In the genomic region with DNA sequence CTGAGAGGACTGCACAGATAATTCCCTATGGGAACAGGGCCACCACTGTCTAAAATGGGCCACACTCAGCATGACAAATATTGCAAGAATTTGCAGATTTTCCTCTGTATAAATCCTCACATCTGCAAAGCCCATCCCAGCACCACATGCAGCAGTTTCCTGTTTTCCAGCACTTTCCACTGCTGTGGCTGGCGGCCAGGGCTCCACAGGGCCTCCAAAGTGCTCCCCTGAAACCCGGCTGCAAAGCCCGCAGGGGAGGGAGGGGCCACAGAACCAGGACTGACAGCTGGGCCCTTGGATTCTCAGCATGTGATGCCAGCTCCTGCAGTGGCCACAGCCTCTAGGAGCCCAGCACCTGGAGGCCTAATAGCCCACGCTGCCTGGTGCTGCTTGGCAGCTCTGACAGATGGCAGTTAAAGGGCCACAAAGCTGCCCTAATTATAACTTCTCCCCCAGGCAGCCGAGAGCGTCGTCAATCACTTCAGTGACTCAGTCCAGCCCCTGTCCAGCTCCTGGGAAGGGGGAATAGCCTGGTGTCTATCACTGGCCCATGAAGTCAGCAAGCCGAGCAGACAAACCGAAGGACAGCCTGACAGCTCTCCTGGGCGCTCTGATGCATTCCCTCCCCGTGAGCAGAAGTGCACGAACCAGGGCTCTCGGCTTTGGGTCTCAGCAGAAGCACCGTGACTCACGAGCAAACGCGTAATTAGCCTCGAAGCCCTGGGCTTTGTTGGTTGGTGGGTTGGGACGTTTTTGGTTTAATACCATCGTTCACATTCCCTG, we compare ENCODE assay signal across 11 cellular contexts. TPM values are rescaled to one million over a fixed set of nuclear protein-coding genes. Genes with fewer than 3 reads are reported as not detected.
DNase-seq lines count a peak whose midpoint lies in the region; ATAC-seq and TF ChIP-seq lines count a peak whose summit lies in the region.
"Had no signal": no experiment of that assay in that cellular context is flagged by ENCODE, and none has a peak within 500 bp of the region (broad histone marks: within the 10 kb centered on the region; RNA-seq: fewer than 3 reads in every experiment).

No MANE protein-coding gene starts in this region.

- H3K9me3 ChIP-seq in breast epithelium, result no peaks in the 10 kb centered on the region
- no peaks in the 10 kb centered on the region for H3K9me3 ChIP-seq in upper lobe of right lung

- H3K36me3 Mint-ChIP-seq in MCF 10A (ENCODE audit: insufficient read depth, unreplicated experiment), result no peaks in the 10 kb centered on the region
- H3K36me3 Mint-ChIP-seq: CD4-positive, CD25-positive, alpha-beta regulatory T cell had no signal

- POLR2A ChIA-PET in MCF 10A (lab: Yijun Ruan, JAX), result interaction anchor here (0.6 to 1.2 kb wide), 2 partner anchors 30 to 653 kb away, joined by 3 read pairs; no protein-coding TSS in a partner anchor

- DNase-seq in MCF 10A (ENCODE audit: unreplicated experiment) (peak; percentile 15), breast epithelium (ENCODE audit: low spot score in 2 of 2) (no peak), RPMI7951 (ENCODE audit: low read depth) (peak; percentile 99), globus pallidus (ENCODE audit: low spot score) (peak; percentile 11), upper lobe of right lung (no peak), HPDE6-E6E7 (ENCODE audit: extremely low spot score) (no peak)
- no peak for DNase-seq in effector CD8-positive, alpha-beta T cell (lab: John Stamatoyannopoulos, UW)
- DNase-seq: CD4-positive, CD25-positive, alpha-beta regulatory T cell; stimulated activated CD4-positive, alpha-beta T cell treated with anti-CD3 and anti-CD28 coated beads, Interleukin-2, amount 100 ng/mL, for 48 hours had no signal

- BruUV-seq in MCF 10A (replicated peaks; lab: Mats Ljungman, UMichigan), result no TSS peak

- H3K4me1 Mint-ChIP-seq in MCF 10A (ENCODE audit: insufficient read depth, unreplicated experiment), result peaks cover 2% of the 10 kb centered on the region

- ATAC-seq in upper lobe of right lung (peak; percentile 22), HG02642 (IDR thresholded peaks at IDR 0.05; ENCODE audit: poor library complexity, unreplicated experiment) (no peak)

- intact Hi-C loops in MCF 10A (cut with micrococcal nuclease) (no loop called here), breast epithelium (cut with DNase I; ENCODE audit: low total_unique reads) (no loop called here), upper lobe of right lung (cut with DNase I) (no loop called here)

- peaks cover 47% of the 10 kb centered on the region for H3K27me3 Mint-ChIP-seq in MCF 10A (ENCODE audit: insufficient read depth, unreplicated experiment)

- H3K4me3 ChIP-seq in breast epithelium (no peak overlapping the region), upper lobe of right lung (no peak overlapping the region)

- no peak overlapping the region for H3K27ac Mint-ChIP-seq in MCF 10A (ENCODE audit: low read depth, unreplicated experiment)
- H3K27ac Mint-ChIP-seq: CD4-positive, CD25-positive, alpha-beta regulatory T cell had no signal

- TF ChIP-seq CTCF in MCF 10A (IDR thresholded peaks at IDR 0.05; ENCODE audit: unreplicated experiment) (no peak), breast epithelium (IDR thresholded peaks at IDR 0.05) (no peak), upper lobe of right lung (IDR thresholded peaks at IDR 0.05) (no peak)

- H3K36me3 ChIP-seq in breast epithelium, result no peaks in the 10 kb centered on the region
- H3K36me3 ChIP-seq in upper lobe of right lung, result no peaks in the 10 kb centered on the region

- no peak overlapping the region for H3K27ac ChIP-seq in breast epithelium
- H3K27ac ChIP-seq in upper lobe of right lung, result no peak overlapping the region

- H3K4me1 ChIP-seq in breast epithelium (no peaks in the 10 kb centered on the region), upper lobe of right lung (no peaks in the 10 kb centered on the region)

- CTCF ChIA-PET in MCF 10A (lab: Yijun Ruan, JAX), result interaction anchor here (0.5 to 1.5 kb wide), 5 partner anchors 21 to 629 kb away, joined by 3 to 4 read pairs (median 3); no protein-coding TSS in a partner anchor

- no peaks in the 10 kb centered on the region for H3K9me3 Mint-ChIP-seq in MCF 10A (ENCODE audit: unreplicated experiment)
- H3K9me3 Mint-ChIP-seq: CD4-positive, CD25-positive, alpha-beta regulatory T cell had no signal

- no peak for TF ChIP-seq POLR2A in breast epithelium (IDR thresholded peaks at IDR 0.05)

- H3K27me3 ChIP-seq in breast epithelium (peaks cover 0 to 11% of the 10 kb centered on the region in 2 donors), upper lobe of right lung (peaks cover 9% of the 10 kb centered on the region)

- no peak overlapping the region for H3K4me3 Mint-ChIP-seq in MCF 10A (ENCODE audit: unreplicated experiment)
- H3K4me3 Mint-ChIP-seq: CD4-positive, CD25-positive, alpha-beta regulatory T cell had no signal

RNA-seq across cellular contexts. Expression of gene LRRC15, which starts 4.7 kb away (rescaled TPM):
- total RNA-seq in MCF 10A (2022) (not detected in 2 replicates), breast epithelium (under 1 TPM; 0.15 to 0.48 (median 0.33) TPM), upper lobe of right lung (1.1 TPM)
- 93.4 and 95.0 TPM in 2 replicates for total RNA-seq in RPMI7951 (2014; rRNA removed; shearing (Covaris generic))
- total RNA-seq: CD4-positive, CD25-positive, alpha-beta regulatory T cell; kidney epithelial cell had no signal

RNA-seq across cellular contexts. Expression of gene CPN2, which starts 13.7 kb away (rescaled TPM):
- total RNA-seq in MCF 10A (2022) (not detected in 2 replicates), breast epithelium (under 1 TPM in 1 of 3 donors, not detected in 2; 0.16 TPM), upper lobe of right lung (not detected)
- total RNA-seq in RPMI7951 (2014; rRNA removed; shearing (Covaris generic)), result 0.10 TPM in 1 of 2 replicates, not detected in the other
- total RNA-seq: CD4-positive, CD25-positive, alpha-beta regulatory T cell; kidney epithelial cell had no signal

RNA-seq across cellular contexts. Expression of gene GP5, which starts 34.2 kb away (rescaled TPM):
- total RNA-seq in MCF 10A (2022) (0.15 TPM in 1 of 2 replicates, not detected in the other), breast epithelium (under 1 TPM in 1 of 3 donors, not detected in 2; 0.16 TPM), upper lobe of right lung (0.26 TPM)
- not detected in 2 replicates for total RNA-seq in RPMI7951 (2014; rRNA removed; shearing (Covaris generic))

Comparison
In these comparisons a context has a peak if more than half of its experiments do, and no peak if none do; other contexts are left out.
1. DNase-seq: peak in MCF 10A (single experiment), RPMI7951 (single experiment) and globus pallidus (single experiment); none in breast epithelium (0 of 2), upper lobe of right lung (single experiment), HPDE6-E6E7 (single experiment) and effector CD8-positive, alpha-beta T cell (single experiment).
2. RNA of gene LRRC15, which starts 4.7 kb away (total RNA-seq): 93.4 to 95.0 TPM in RPMI7951; 1.1 TPM in upper lobe of right lung (single experiment), 0.15 to 0.48 TPM in breast epithelium and not detected in MCF 10A; every median in the first group is over 10 times any median in the second.